In the genomic region with DNA sequence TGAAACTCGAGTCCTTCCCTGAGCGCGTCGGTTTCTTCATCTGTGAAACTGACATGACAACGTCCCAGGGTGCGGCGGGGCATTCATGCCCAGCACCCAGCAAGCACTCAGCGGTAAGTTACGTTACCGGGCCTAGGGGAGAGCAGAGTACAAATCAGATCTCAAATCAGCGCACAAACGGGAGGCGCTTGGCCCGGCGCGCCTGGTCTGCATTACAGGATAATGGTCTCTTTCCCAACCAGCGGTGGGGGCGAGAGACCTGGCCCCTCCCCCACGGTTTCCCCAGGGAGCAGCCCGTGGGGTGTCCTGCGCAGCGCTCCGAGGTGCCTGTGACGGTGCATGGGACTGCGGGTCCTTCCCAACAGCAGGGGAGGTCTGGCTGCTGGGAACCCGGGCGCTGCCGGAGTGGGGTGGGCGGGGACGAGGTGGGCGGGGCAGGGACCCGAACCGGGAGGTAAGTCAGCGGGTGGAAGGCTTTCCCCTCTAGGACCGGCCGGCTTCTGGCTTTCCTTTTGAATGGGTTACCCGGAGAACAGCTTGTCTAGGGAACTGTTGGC, we compare ENCODE assay signal across 8 cellular contexts. TPM values are rescaled to one million over a fixed set of nuclear protein-coding genes. Genes with fewer than 3 reads are reported as not detected.
DNase-seq lines count a peak whose midpoint lies in the region; ATAC-seq and TF ChIP-seq lines count a peak whose summit lies in the region.

No MANE protein-coding gene starts in this region.

- peaks cover 7% of the 10 kb centered on the region; the same call in 1 of the 2 replicates for H3K27me3 Mint-ChIP-seq in HFFc6 (ENCODE audit: insufficient read depth)

- peaks cover 25% of the 10 kb centered on the region for H3K27me3 ChIP-seq in ACC112 (ENCODE audit: insufficient read depth, low read length)
- peaks cover 0 to 26% of the 10 kb centered on the region in 2 donors for H3K27me3 ChIP-seq in right lobe of liver
- H3K27me3 ChIP-seq in upper lobe of left lung: peaks cover 0 to 4% (median 2%) of the 10 kb centered on the region in 4 donors

- H3K27ac Mint-ChIP-seq in HFFc6: peak overlapping the region; percentile 82

- H2AFZ ChIP-seq in ACC112 (ENCODE audit: low read length, unreplicated experiment): peak overlapping the region; percentile 61

- ATAC-seq in right lobe of liver (peak in 1 of 4 donors; percentile 7), upper lobe of left lung (ENCODE audit: low FRiP score in 2 of 2) (peak in 1 of 2 donors; percentile 3), HG02610 (IDR thresholded peaks at IDR 0.05; ENCODE audit: unreplicated experiment) (no peak), HG03469 (IDR thresholded peaks at IDR 0.05; ENCODE audit: unreplicated experiment) (no peak), GM21526 (IDR thresholded peaks at IDR 0.05; ENCODE audit: low FRiP score, unreplicated experiment) (no peak)

- TF ChIP-seq POLR2A in right lobe of liver (IDR thresholded peaks at IDR 0.05) (no peak), upper lobe of left lung (IDR thresholded peaks at IDR 0.05) (no peak)

- TF ChIP-seq EP300 in upper lobe of left lung (IDR thresholded peaks at IDR 0.05): no peak

- WGBS in right lobe of liver (ENCODE audit: insufficient coverage, low coverage, low lambda C conversion rate, missing lambda C conversion rate): 3% methylated on average over 8 of the region's 37 CpGs
- WGBS in upper lobe of left lung, 2 donors: 0 to 10% methylated on average over 1 to 36 of the region's 37 CpGs

- no peaks in the 10 kb centered on the region for H3K36me3 Mint-ChIP-seq in HFFc6 (ENCODE audit: low read depth)

- peaks cover 52% of the 10 kb centered on the region for H3K4me1 Mint-ChIP-seq in HFFc6 (ENCODE audit: low read depth)

- peaks cover 22% of the 10 kb centered on the region for H3K4me1 ChIP-seq in ACC112 (ENCODE audit: control insufficient read depth, insufficient read depth, low read length, unreplicated experiment)
- H3K4me1 ChIP-seq in right lobe of liver: peaks cover 0 to 19% (median 3%) of the 10 kb centered on the region in 4 donors
- H3K4me1 ChIP-seq in upper lobe of left lung: peaks cover 17 to 54% (median 49%) of the 10 kb centered on the region in 4 donors

- TF ChIP-seq CTCF in HFFc6 (IDR thresholded peaks at IDR 0.05) (no peak), cardiac fibroblast (IDR thresholded peaks at IDR 0.05; ENCODE audit: low read depth, low read length) (no peak), right lobe of liver (IDR thresholded peaks at IDR 0.05) (no peak), upper lobe of left lung (IDR thresholded peaks at IDR 0.05) (no peak)

- H3K4me3 Mint-ChIP-seq in HFFc6: peak overlapping the region; percentile 91

- H3K9me3 ChIP-seq in right lobe of liver (no peaks in the 10 kb centered on the region), upper lobe of left lung (no peaks in the 10 kb centered on the region)

- DNase-seq in HFFc6 (no peak), cardiac fibroblast (ENCODE audit: low read depth in 2 of 2) (no peak), right lobe of liver (peak in 1 of 3 donors; percentile 51), upper lobe of left lung (peak; percentile 37 to 85)

- peaks cover 5% of the 10 kb centered on the region; the same call in 1 of the 2 replicates for H3K9me3 Mint-ChIP-seq in HFFc6

- H3K27ac ChIP-seq in ACC112 (ENCODE audit: low read depth, low read length) (no peak overlapping the region), right lobe of liver (peak overlapping the region in 1 of 3 donors; percentile 88), upper lobe of left lung (peak overlapping the region; percentile 88 to 93 (median 90))

- H3K79me2 ChIP-seq in ACC112 (ENCODE audit: control insufficient read depth, insufficient read depth, low read length, unreplicated experiment): peaks cover 30% of the 10 kb centered on the region

- H3K36me3 ChIP-seq in ACC112 (ENCODE audit: insufficient read depth, low read length) (no peaks in the 10 kb centered on the region), right lobe of liver (no peaks in the 10 kb centered on the region), upper lobe of left lung (no peaks in the 10 kb centered on the region)

- intact Hi-C loops in right lobe of liver (cut with DNase I): loop anchor here in 1 of 2 donors (10.0 kb wide), 1 partner anchor 120 kb away; no protein-coding TSS in a partner anchor

- H3K4me3 ChIP-seq in ACC112 (ENCODE audit: low read depth, low read length) (peak overlapping the region; percentile 81), cardiac fibroblast (replicated peaks in 1 of 2; ENCODE audit: low read depth in 2 of 2, low read length in 2 of 2) (peak overlapping the region; percentile 62 to 66), right lobe of liver (peak overlapping the region; percentile 51 to 59 (median 55)), upper lobe of left lung (peak overlapping the region; percentile 11 to 92 (median 70))

RNA-seq across cellular contexts. Expression of gene TMEM51, which starts 1.0 kb away (rescaled TPM):
- total RNA-seq in HFFc6 (2021; fragmentation: NEBNext Ultra II Directional; extraction: Animal tissue kit (Norgen Biotek cat#: 25700)): 1 to 10 TPM; 4.8 to 6.8 (median 6.6) TPM
- total RNA-seq in right lobe of liver: 1 to 10 TPM; 1.3 to 5.4 (median 1.9) TPM
- total RNA-seq in upper lobe of left lung: 10 to 100 TPM in 4 of 6 donors, 1 to 10 TPM in 2; 6.3 to 22.4 (median 14.6) TPM

Comparison
In these comparisons a context has a peak if more than half of its experiments do, and no peak if none do; other contexts are left out.
1. DNase-seq: peak in upper lobe of left lung (2 of 2); none in HFFc6 (single experiment) and cardiac fibroblast (0 of 2).
2. Peak in every context shown above with its lines, with median percentiles within 50 percentile points of each other: H3K4me3 ChIP-seq.